8 cellular contexts compared by ENCODE assay signal in genomic region chr10:97335188-97335619, GRCh38. TPM values are rescaled to one million over a fixed set of nuclear protein-coding genes. Genes with fewer than 3 reads are reported as not detected.
DNase-seq lines count a peak whose midpoint lies in the region; ATAC-seq and TF ChIP-seq lines count a peak whose summit lies in the region.

No MANE protein-coding gene starts in this region.

- TF ChIP-seq CTCF in A673 (conservative IDR thresholded peaks at IDR 0.05; ENCODE audit: low read depth, low read length) = no peak
- TF ChIP-seq CTCF in mammary epithelial cell (conservative IDR thresholded peaks at IDR 0.05 in 1 of 2, IDR thresholded peaks at IDR 0.05 in 1 of 2; ENCODE audit: extremely low read depth in 1 of 2, insufficient read depth in 1 of 2, low read depth in 1 of 2, low read length in 2 of 2) = no peak

- intact Hi-C loops in A673 (cut with micrococcal nuclease; ENCODE audit: unreplicated experiment) (loop anchor here (2.0 kb wide), 1 partner anchor 42 kb away; the partner anchor contains the start of gene ARHGAP19), mammary epithelial cell (cut with micrococcal nuclease) (no loop called here)

- DNase-seq in A673 (ENCODE audit: low spot score) = no peak
- no peak for DNase-seq in mammary epithelial cell
- DNase-seq in stimulated activated CD4-positive, alpha-beta T cell treated with anti-CD3 and anti-CD28 coated beads, Interleukin-12 subunit alpha, Interleukin-12 subunit beta, amount 100 ng/mL, for 4 hours = no peak
- DNase-seq in stimulated activated CD4-positive, alpha-beta T cell treated with anti-CD3 and anti-CD28 coated beads, Interleukin-1b, Interleukin-23, amount 100 ng/mL, for 48 hours = no peak

- peaks cover 31% of the 10 kb centered on the region for H3K79me2 ChIP-seq in mammary epithelial cell (ENCODE audit: insufficient read depth, low read length)

- H3K9ac ChIP-seq in mammary epithelial cell (ENCODE audit: insufficient read depth, low read length) (peak overlapping the region; percentile 90), muscle layer of colon (ENCODE audit: low read length) (no peak overlapping the region)

- H3K27ac ChIP-seq in A673 (ENCODE audit: low read depth, low read length, poor library complexity, severe bottlenecking) (peak overlapping the region; percentile 100), mammary epithelial cell (ENCODE audit: insufficient read depth, low read depth, low read length) (peak overlapping the region; percentile 94), muscle layer of colon (ENCODE audit: low read depth, low read length) (peak overlapping the region; percentile 62)

- BruUV-seq in A673 (replicated peaks; lab: Mats Ljungman, UMichigan) = no TSS peak
- no TSS peak for BruUV-seq in mammary epithelial cell (replicated peaks; lab: Mats Ljungman, UMichigan)

- POLR2A ChIA-PET in A673 (lab: Charles Lee; ENCODE audit: low non-redundant PET) = no interaction called here

- no peaks in the 10 kb centered on the region for H4K20me1 ChIP-seq in mammary epithelial cell (ENCODE audit: insufficient read depth, low read length)

- H3K27me3 ChIP-seq in A673 (replicated peaks; ENCODE audit: insufficient read depth, low read depth, low read length, poor library complexity) (no peaks in the 10 kb centered on the region), mammary epithelial cell (ENCODE audit: insufficient read depth, low read length) (no peaks in the 10 kb centered on the region), muscle layer of colon (ENCODE audit: control insufficient read depth in 1 of 2, insufficient read depth in 2 of 2, low read length in 2 of 2) (no peaks in the 10 kb centered on the region)

- CTCF ChIA-PET in A673 (lab: Charles Lee) = no interaction called here
- CTCF ChIA-PET in mammary epithelial cell (lab: Charles Lee; ENCODE audit: low non-redundant PET) = no interaction called here

- H2AFZ ChIP-seq in mammary epithelial cell (ENCODE audit: low read depth, low read length) = peak overlapping the region; percentile 88

- H3K4me1 ChIP-seq in A673 (ENCODE audit: insufficient read depth, low read length, poor library complexity, severe bottlenecking) = peaks cover 18% of the 10 kb centered on the region
- H3K4me1 ChIP-seq in mammary epithelial cell (ENCODE audit: insufficient read depth, low read length) = peaks cover 20% of the 10 kb centered on the region
- H3K4me1 ChIP-seq in muscle layer of colon (ENCODE audit: insufficient read depth, low read length) = peaks cover 16% of the 10 kb centered on the region

- H3K9me3 ChIP-seq in A673 (ENCODE audit: low read depth, low read length, poor library complexity, severe bottlenecking) = no peaks in the 10 kb centered on the region
- H3K9me3 ChIP-seq in mammary epithelial cell (replicated peaks; ENCODE audit: insufficient read depth, low read length) = no peaks in the 10 kb centered on the region
- H3K9me3 ChIP-seq in muscle layer of colon (ENCODE audit: low read length) = no peaks in the 10 kb centered on the region

- 34% methylated on average over 11 of the region's 25 CpGs for WGBS in mammary epithelial cell (ENCODE audit: low coverage, missing lambda C conversion rate)

- H3K4me3 ChIP-seq in A673 (ENCODE audit: low read depth, low read length, poor library complexity, severe bottlenecking) (peak overlapping the region; percentile 75), mammary epithelial cell (replicated peaks in 1 of 3; ENCODE audit: insufficient read depth in 1 of 3, low read depth in 2 of 3, low read length in 3 of 3) (peak overlapping the region; percentile 66 to 82 (median 78)), muscle layer of colon (ENCODE audit: low read depth in 1 of 2, low read length in 2 of 2) (peak overlapping the region; percentile 34 to 63)

- ATAC-seq in HG02943 (IDR thresholded peaks at IDR 0.05; ENCODE audit: low read depth, unreplicated experiment) (peak; percentile 4), GM21528 (IDR thresholded peaks at IDR 0.05; ENCODE audit: low FRiP score, unreplicated experiment) (no peak), GM18502 (IDR thresholded peaks at IDR 0.05; ENCODE audit: poor library complexity, unreplicated experiment) (no peak)

- in situ Hi-C loops in mammary epithelial cell (cut with MboI; ENCODE audit: low sequenced_read_pairs in 2 of 2) = no loop called here

- H3K4me2 ChIP-seq in mammary epithelial cell (ENCODE audit: insufficient read depth, low read depth, low read length) = peak overlapping the region; percentile 93

- dilution Hi-C loops in mammary epithelial cell (cut with HindIII; ENCODE audit: low sequenced_read_pairs) = no loop called here

- H3K36me3 ChIP-seq in A673 (ENCODE audit: insufficient read depth, low read length, poor library complexity, severe bottlenecking) (no peaks in the 10 kb centered on the region), mammary epithelial cell (ENCODE audit: insufficient read depth, low read length) (no peaks in the 10 kb centered on the region), muscle layer of colon (ENCODE audit: insufficient read depth, low read length) (no peaks in the 10 kb centered on the region)

RNA-seq across cellular contexts. Expression of gene FRAT2, which starts 0.7 kb away (rescaled TPM):
- total RNA-seq in A673 (2021) (4.7 and 6.1 TPM in 2 replicates), mammary epithelial cell (1 to 10 TPM; 5.0 to 5.3 TPM)
- 4.0 TPM for polyA plus RNA-seq in mammary epithelial cell
- polyA minus RNA-seq in mammary epithelial cell = 11.9 TPM

RNA-seq across cellular contexts. Expression of gene FRAT1, which starts 16.1 kb away (rescaled TPM):
- total RNA-seq in A673 (2021) (0.45 and 1.1 TPM in 2 replicates), mammary epithelial cell (1 to 10 TPM; 1.5 to 2.4 TPM)
- polyA plus RNA-seq in mammary epithelial cell = 0.58 TPM
- polyA minus RNA-seq in mammary epithelial cell = not detected

RNA-seq across cellular contexts. Expression of gene ARHGAP19, which starts 42.8 kb away (rescaled TPM):
- total RNA-seq in A673 (2021) (59.0 and 66.2 TPM in 2 replicates), mammary epithelial cell (10 to 100 TPM; 10.8 to 20.5 TPM)
- 7.4 TPM for polyA plus RNA-seq in mammary epithelial cell
- 11.0 TPM for polyA minus RNA-seq in mammary epithelial cell
